ENCODE assay signal across 29 cellular contexts in the genomic region with DNA sequence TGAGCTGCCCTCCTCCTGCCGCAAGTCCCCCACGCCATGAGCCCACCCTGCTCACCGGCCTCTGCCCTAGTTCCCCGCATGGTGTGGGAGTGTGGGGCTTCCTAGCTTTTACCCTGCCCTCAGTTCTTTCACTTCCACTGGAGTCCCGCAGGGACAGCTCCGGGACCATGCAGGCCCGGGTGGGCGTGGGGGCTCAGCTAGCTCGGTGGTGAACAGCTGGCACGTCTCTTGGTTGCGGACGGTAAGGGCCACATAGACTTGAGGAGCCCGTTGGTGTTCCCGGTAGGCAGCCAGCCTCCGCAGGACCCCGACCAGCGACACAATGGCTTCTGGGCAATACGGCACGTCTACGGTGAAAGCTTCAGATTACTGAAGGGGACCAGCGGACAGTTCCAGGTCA.
A peak's percentile ranks its signal among the peaks of the same experiment; 100 is the strongest.
DNase-seq lines count a peak whose midpoint lies in the region; ATAC-seq, FAIRE-seq and TF ChIP-seq lines count a peak whose summit lies in the region.
"Had no signal": no experiment of that assay in that cellular context is flagged by ENCODE, and none has a peak within 500 bp of the region (broad histone marks: within the 10 kb centered on the region; RNA-seq: fewer than 3 reads in every experiment).

No MANE protein-coding gene starts in this region.

- H3K9ac ChIP-seq in K562 (ENCODE audit: insufficient read depth in 1 of 2, low read depth in 2 of 2, low read length in 2 of 2), result no peak overlapping the region
- H3K9ac ChIP-seq: BLaER1; BLaER1 treated with 17β-estradiol and CSF1 and Interleukin-3, amounts not matched to agents 10 nM and 100 nM had no signal

- no peaks in the 10 kb centered on the region for H3K79me2 ChIP-seq in K562 (ENCODE audit: control insufficient read depth, insufficient read depth, low read length)
- H3K79me2 ChIP-seq in PC-9 (ENCODE audit: low read depth), result no peaks in the 10 kb centered on the region

- no peaks in the 10 kb centered on the region for H3K9me3 ChIP-seq in K562 (replicated peaks; ENCODE audit: control insufficient read depth, insufficient read depth, low read depth, low read length)
- H3K9me3 ChIP-seq in PC-9 (ENCODE audit: insufficient read depth, low read depth), result no peaks in the 10 kb centered on the region
- H3K9me3 ChIP-seq: A549; BE2C; BLaER1; BLaER1 treated with 17β-estradiol and CSF1 and Interleukin-3, amounts not matched to agents 10 nM and 100 nM; Caco-2 had no signal

- ATAC-seq in K562, result no peak
- ATAC-seq: A549; CD8-positive, alpha-beta T cell had no signal

- H4K20me1 ChIP-seq in K562 (replicated peaks; ENCODE audit: control insufficient read depth, insufficient read depth, low read length) (no peaks in the 10 kb centered on the region), PC-9 (ENCODE audit: insufficient read depth) (no peaks in the 10 kb centered on the region)
- H4K20me1 ChIP-seq: BLaER1; BLaER1 treated with 17β-estradiol and CSF1 and Interleukin-3, amounts not matched to agents 10 nM and 100 nM had no signal

- DNase-seq in K562 (ENCODE audit: extremely low read depth in 1 of 4, low spot score in 3 of 4), result no peak
- DNase-seq in PC-9, result no peak
- DNase-seq: 8988T; ACHN; AML-193; BE2C; C1 segment of cervical spinal cord; Caco-2; Calu3; CD4-positive, alpha-beta memory T cell; CD4-positive, alpha-beta T cell; CD4-positive, CD25-positive, alpha-beta regulatory T cell; CD8-positive, alpha-beta memory T cell; CD8-positive, alpha-beta T cell; COR-L47; DMS 273 treated with DMSO at 0.1 percent for 48 hours; DMS153; DMS53; DMS79; DMS79 treated with DMSO at 0.1 percent for 48 hours; DND-41; EL had no signal

- no peak for TF ChIP-seq CTCF in K562 (IDR thresholded peaks at IDR 0.05 in 2 of 3, conservative IDR thresholded peaks at IDR 0.05 in 1 of 3; ENCODE audit: insufficient read depth in 2 of 3, low read depth in 1 of 3, low read length in 3 of 3)
- TF ChIP-seq CTCF in PC-9 (conservative IDR thresholded peaks at IDR 0.05), result no peak

- CTCF ChIA-PET in K562 (lab: Yijun Ruan, JAX; ENCODE audit: low intra/inter-chr PET ratio), result no interaction called here
- CTCF ChIA-PET in PC-9 (lab: Charles Lee), result interaction anchor here (0.5 kb wide), 2 partner anchors 18 to 492 kb away, joined by 3 to 10 read pairs; no protein-coding TSS in a partner anchor

- no peaks in the 10 kb centered on the region for H3F3A ChIP-seq in PC-9 (ENCODE audit: insufficient read depth, low read depth)

- intact Hi-C loops in K562 (cut with micrococcal nuclease) (no loop called here), PC-9 (cut with micrococcal nuclease; ENCODE audit: unreplicated experiment) (no loop called here)

- TF ChIP-seq POLR2A in K562 (conservative IDR thresholded peaks at IDR 0.05), result no peak

- no peak overlapping the region for H3K27ac ChIP-seq in K562 (ENCODE audit: extremely low read depth, low read depth, low read length)
- H3K27ac ChIP-seq in PC-9, result no peak overlapping the region
- H3K27ac ChIP-seq: 22Rv1; A549; BLaER1; BLaER1 treated with 17β-estradiol and CSF1 and Interleukin-3, amounts not matched to agents 10 nM and 100 nM; C4-2B had no signal

- H3K9me1 ChIP-seq in K562 (ENCODE audit: control insufficient read depth, insufficient read depth, low read length), result no peaks in the 10 kb centered on the region

- no peaks in the 10 kb centered on the region for H3K9me2 ChIP-seq in PC-9 (ENCODE audit: insufficient read depth)

- H3K36me3 ChIP-seq in K562 (ENCODE audit: control insufficient read depth, insufficient read depth, low read length) (no peaks in the 10 kb centered on the region), PC-9 (ENCODE audit: low read depth) (no peaks in the 10 kb centered on the region)
- H3K36me3 ChIP-seq: BE2C; BLaER1; BLaER1 treated with 17β-estradiol and CSF1 and Interleukin-3, amounts not matched to agents 10 nM and 100 nM had no signal

- no peaks in the 10 kb centered on the region for H3K27me3 ChIP-seq in K562 (ENCODE audit: control insufficient read depth in 2 of 2, insufficient read depth in 2 of 2, low read length in 2 of 2)
- no peaks in the 10 kb centered on the region for H3K27me3 ChIP-seq in PC-9 (ENCODE audit: insufficient read depth, low read depth)
- H3K27me3 ChIP-seq: BE2C; BLaER1; BLaER1 treated with 17β-estradiol and CSF1 and Interleukin-3, amounts not matched to agents 10 nM and 100 nM had no signal

- no peak for FAIRE-seq in K562 (lab: Jason Lieb, UNC)
- FAIRE-seq: A204.1, A549, D721Med had no signal

- TF ChIP-seq RAD21 in K562 (CRISPR knock-in tag; conservative IDR thresholded peaks at IDR 0.05 in 1 of 2, IDR thresholded peaks at IDR 0.05 in 1 of 2), result no peak

- 64% methylated on average over 20 of the region's 21 CpGs for WGBS in K562 (ENCODE audit: insufficient coverage, low coverage, missing lambda C conversion rate)

- no peak for TF ChIP-seq EP300 in K562 (IDR thresholded peaks at IDR 0.05; ENCODE audit: low read length)

- in situ Hi-C loops in K562 (cut with MboI), result no loop called here

- POLR2A ChIA-PET in K562 (lab: Yijun Ruan, JAX), result no interaction called here
- POLR2A ChIA-PET in PC-9 (lab: Charles Lee; ENCODE audit: unreplicated experiment), result no interaction called here

- H3K4me2 ChIP-seq in K562 (ENCODE audit: insufficient read depth, low read length) (no peak overlapping the region), PC-9 (no peak overlapping the region)
- H3K4me2 ChIP-seq: A549; BLaER1; BLaER1 treated with 17β-estradiol and CSF1 and Interleukin-3, amounts not matched to agents 10 nM and 100 nM had no signal

- H2AFZ ChIP-seq in K562 (ENCODE audit: low read depth, low read length) (no peak overlapping the region), PC-9 (no peak overlapping the region)

- H3K4me3 ChIP-seq in K562, result no peak overlapping the region
- H3K4me3 ChIP-seq in PC-9, result no peak overlapping the region
- H3K4me3 ChIP-seq: A549; BLaER1; BLaER1 treated with 17β-estradiol and CSF1 and Interleukin-3, amounts not matched to agents 10 nM and 100 nM had no signal

- BruUV-seq in K562 (replicated peaks; lab: Mats Ljungman, UMichigan) (no TSS peak), PC-9 (replicated peaks; lab: Mats Ljungman, UMichigan) (no TSS peak)

- H3K4me1 ChIP-seq in K562 (replicated peaks in 1 of 2; ENCODE audit: control insufficient read depth in 2 of 2, insufficient read depth in 2 of 2, low read length in 2 of 2) (peaks cover 0 to 5% of the 10 kb centered on the region in 2 experiments; a peak in 2 of 5 replicates), PC-9 (replicated peaks; ENCODE audit: insufficient read depth) (peaks cover 4% of the 10 kb centered on the region; the same call in 1 of the 2 replicates)
- H3K4me1 ChIP-seq: A549, BE2C, Caco-2 had no signal

TF ChIP-seq in K562, 482 proteins besides CTCF, POLR2A, EP300 and RAD21:
- TF ChIP-seq L3MBTL2 (IDR thresholded peaks at IDR 0.05), result no peak
- no peak for TF ChIP-seq NR2C1 (IDR thresholded peaks at IDR 0.05)
- TF ChIP-seq NR2C1 (tag; IDR thresholded peaks at IDR 0.05), result no peak
- TF ChIP-seq KLF13 (tag; IDR thresholded peaks at IDR 0.05; ENCODE audit: borderline replicate concordance, low read depth), result no peak
- TF ChIP-seq FOXJ3 (CRISPR knock-in tag; IDR thresholded peaks at IDR 0.05), result no peak
- TF ChIP-seq HMG20B (CRISPR knock-in tag; IDR thresholded peaks at IDR 0.05), result no peak
- TF ChIP-seq, protein P1, sequence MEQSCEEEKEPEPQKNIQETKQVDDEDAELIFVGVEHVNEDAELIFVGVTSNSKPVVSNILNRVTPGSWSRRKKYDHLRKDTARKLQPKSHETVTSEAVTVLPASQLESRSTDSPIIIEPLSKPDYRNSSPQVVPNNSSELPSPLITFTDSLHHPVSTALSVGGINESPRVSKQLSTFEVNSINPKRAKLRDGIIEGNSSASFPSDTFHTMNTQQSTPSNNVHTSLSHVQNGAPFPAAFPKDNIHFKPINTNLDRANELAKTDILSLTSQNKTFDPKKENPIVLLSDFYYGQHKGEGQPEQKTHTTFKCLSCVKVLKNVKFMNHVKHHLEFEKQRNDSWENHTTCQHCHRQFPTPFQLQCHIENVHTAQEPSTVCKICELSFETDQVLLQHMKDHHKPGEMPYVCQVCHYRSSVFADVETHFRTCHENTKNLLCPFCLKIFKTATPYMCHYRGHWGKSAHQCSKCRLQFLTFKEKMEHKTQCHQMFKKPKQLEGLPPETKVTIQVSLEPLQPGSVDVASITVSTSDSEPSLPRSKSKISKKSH (CRISPR knock-in tag; IDR thresholded peaks at IDR 0.05), result no peak
- no peak for TF ChIP-seq SAFB (IDR thresholded peaks at IDR 0.05; ENCODE audit: borderline replicate concordance, low read depth, low read length)
- TF ChIP-seq ZKSCAN1 (IDR thresholded peaks at IDR 0.05; ENCODE audit: low read depth, low read length), result 0 out of 2 replicates have a peak, but pooled peaks have one; percentile 39
